In genomic region chr1:46215504-46215903, GRCh38 we compare ENCODE assay signal across 38 cellular contexts. TPM values are rescaled to one million over a fixed set of nuclear protein-coding genes. Genes with fewer than 3 reads are reported as not detected.
"Had no signal": no experiment of that assay in that cellular context is flagged by ENCODE, and none has a peak within 500 bp of the region (broad histone marks: within the 10 kb centered on the region; RNA-seq: fewer than 3 reads in every experiment).

No MANE protein-coding gene starts in this region.

- H3K9me3 Mint-ChIP-seq: naive B cell; natural killer cell treated with Interleukin-12 subunit alpha and Interleukin-12 subunit beta and Interleukin-15 and Interleukin-18, amount 100 ng/mL, for 72 hours; stimulated activated effector memory CD8-positive, alpha-beta T cell treated with anti-CD3 and anti-CD28 coated beads, Interleukin-12 subunit alpha, Interleukin-12 subunit beta, amount 100 ng/mL, for 72 hours had no signal

- H3K27ac Mint-ChIP-seq: mesothelial cell of epicardium; natural killer cell treated with Interleukin-12 subunit alpha and Interleukin-12 subunit beta and Interleukin-15 and Interleukin-18, amount 100 ng/mL, for 72 hours; stimulated activated effector memory CD8-positive, alpha-beta T cell treated with anti-CD3 and anti-CD28 coated beads, Interleukin-12 subunit alpha, Interleukin-12 subunit beta, amount 100 ng/mL, for 72 hours had no signal

- H3K4me1 Mint-ChIP-seq: naive B cell; stimulated activated effector memory CD8-positive, alpha-beta T cell treated with anti-CD3 and anti-CD28 coated beads, Interleukin-12 subunit alpha, Interleukin-12 subunit beta, amount 100 ng/mL, for 72 hours had no signal

- DNase-seq: dermis blood vessel endothelial cell; effector memory CD4-positive, alpha-beta T cell; foreskin keratinocyte; glutamatergic neuron; heart right ventricle; hippocampal formation; left cardiac atrium; left lung; mesenchymal stem cell; mucosa of descending colon; naive B cell; sigmoid colon; stimulated activated CD4-positive, alpha-beta T cell treated with anti-CD3 and anti-CD28 coated beads, Interleukin-2, amount 100 ng/mL, for 24 hours; stimulated activated CD4-positive, alpha-beta T cell treated with anti-CD3 and anti-CD28 coated beads, Interleukin-4, amount 100 ng/mL, for 24 hours; stimulated activated naive CD4-positive, alpha-beta T cell treated with Interleukin-2 at 50 U/mL for 16 hours; stomach; thyroid gland; trophoblast cell had no signal

- H3K27me3 Mint-ChIP-seq: naive B cell had no signal

- H3K36me3 Mint-ChIP-seq: naive B cell; natural killer cell treated with Interleukin-12 subunit alpha and Interleukin-12 subunit beta and Interleukin-15 and Interleukin-18, amount 100 ng/mL, for 72 hours; stimulated activated effector memory CD8-positive, alpha-beta T cell treated with anti-CD3 and anti-CD28 coated beads, Interleukin-12 subunit alpha, Interleukin-12 subunit beta, amount 100 ng/mL, for 72 hours had no signal

- H3K4me3 Mint-ChIP-seq: mesothelial cell of epicardium; natural killer cell treated with Interleukin-12 subunit alpha and Interleukin-12 subunit beta and Interleukin-15 and Interleukin-18, amount 100 ng/mL, for 72 hours; neural crest cell; stimulated activated effector memory CD8-positive, alpha-beta T cell treated with anti-CD3 and anti-CD28 coated beads, Interleukin-12 subunit alpha, Interleukin-12 subunit beta, amount 100 ng/mL, for 72 hours had no signal

RNA-seq across cellular contexts. Expression of gene LURAP1, which starts 12.4 kb away (rescaled TPM):
- total RNA-seq: natural killer cell treated with Interleukin-12 subunit alpha and Interleukin-12 subunit beta and Interleukin-15 and Interleukin-18, amount 100 ng/mL, for 72 hours had no signal

RNA-seq across cellular contexts. Expression of gene RAD54L, which starts 32.1 kb away (rescaled TPM):
- total RNA-seq: right atrium auricular region, sigmoid colon had no signal

RNA-seq across cellular contexts. Expression of gene P3R3URF, which starts 39.2 kb away (rescaled TPM):
- total RNA-seq: dermis blood vessel endothelial cell; endothelial cell of umbilical vein; epithelial cell of proximal tubule; esophagus muscularis mucosa; fibroblast of lung; foreskin keratinocyte; gastroesophageal sphincter; heart right ventricle; kidney epithelial cell; left cardiac atrium; left lung; lower leg skin; lung microvascular endothelial cell; mesothelial cell of epicardium; mucosa of descending colon; natural killer cell treated with Interleukin-12 subunit alpha and Interleukin-12 subunit beta and Interleukin-15 and Interleukin-18, amount 100 ng/mL, for 72 hours; neural crest cell; omental fat pad; prostate gland; right atrium auricular region; sigmoid colon; skeletal muscle tissue; stomach; subcutaneous adipose tissue; temporal lobe; thyroid gland; ureter; vagina had no signal

RNA-seq across cellular contexts. Expression of gene TSPAN1, which starts 40.6 kb away (rescaled TPM):
- total RNA-seq: lung microvascular endothelial cell; natural killer cell treated with Interleukin-12 subunit alpha and Interleukin-12 subunit beta and Interleukin-15 and Interleukin-18, amount 100 ng/mL, for 72 hours; neural crest cell; skeletal muscle tissue had no signal
